1 cellular context compared by ENCODE assay signal in genomic region chrX:70433848-70434351, GRCh38.
A peak's percentile ranks its signal among the peaks of the same experiment; 100 is the strongest.
TF ChIP-seq lines count a peak whose summit lies in the region.

No MANE protein-coding gene starts in this region.

TF ChIP-seq in HepG2, 621 proteins besides CTCF, POLR2A, EP300 and RAD21 (continued from another document):
- TF ChIP-seq, protein P1, sequence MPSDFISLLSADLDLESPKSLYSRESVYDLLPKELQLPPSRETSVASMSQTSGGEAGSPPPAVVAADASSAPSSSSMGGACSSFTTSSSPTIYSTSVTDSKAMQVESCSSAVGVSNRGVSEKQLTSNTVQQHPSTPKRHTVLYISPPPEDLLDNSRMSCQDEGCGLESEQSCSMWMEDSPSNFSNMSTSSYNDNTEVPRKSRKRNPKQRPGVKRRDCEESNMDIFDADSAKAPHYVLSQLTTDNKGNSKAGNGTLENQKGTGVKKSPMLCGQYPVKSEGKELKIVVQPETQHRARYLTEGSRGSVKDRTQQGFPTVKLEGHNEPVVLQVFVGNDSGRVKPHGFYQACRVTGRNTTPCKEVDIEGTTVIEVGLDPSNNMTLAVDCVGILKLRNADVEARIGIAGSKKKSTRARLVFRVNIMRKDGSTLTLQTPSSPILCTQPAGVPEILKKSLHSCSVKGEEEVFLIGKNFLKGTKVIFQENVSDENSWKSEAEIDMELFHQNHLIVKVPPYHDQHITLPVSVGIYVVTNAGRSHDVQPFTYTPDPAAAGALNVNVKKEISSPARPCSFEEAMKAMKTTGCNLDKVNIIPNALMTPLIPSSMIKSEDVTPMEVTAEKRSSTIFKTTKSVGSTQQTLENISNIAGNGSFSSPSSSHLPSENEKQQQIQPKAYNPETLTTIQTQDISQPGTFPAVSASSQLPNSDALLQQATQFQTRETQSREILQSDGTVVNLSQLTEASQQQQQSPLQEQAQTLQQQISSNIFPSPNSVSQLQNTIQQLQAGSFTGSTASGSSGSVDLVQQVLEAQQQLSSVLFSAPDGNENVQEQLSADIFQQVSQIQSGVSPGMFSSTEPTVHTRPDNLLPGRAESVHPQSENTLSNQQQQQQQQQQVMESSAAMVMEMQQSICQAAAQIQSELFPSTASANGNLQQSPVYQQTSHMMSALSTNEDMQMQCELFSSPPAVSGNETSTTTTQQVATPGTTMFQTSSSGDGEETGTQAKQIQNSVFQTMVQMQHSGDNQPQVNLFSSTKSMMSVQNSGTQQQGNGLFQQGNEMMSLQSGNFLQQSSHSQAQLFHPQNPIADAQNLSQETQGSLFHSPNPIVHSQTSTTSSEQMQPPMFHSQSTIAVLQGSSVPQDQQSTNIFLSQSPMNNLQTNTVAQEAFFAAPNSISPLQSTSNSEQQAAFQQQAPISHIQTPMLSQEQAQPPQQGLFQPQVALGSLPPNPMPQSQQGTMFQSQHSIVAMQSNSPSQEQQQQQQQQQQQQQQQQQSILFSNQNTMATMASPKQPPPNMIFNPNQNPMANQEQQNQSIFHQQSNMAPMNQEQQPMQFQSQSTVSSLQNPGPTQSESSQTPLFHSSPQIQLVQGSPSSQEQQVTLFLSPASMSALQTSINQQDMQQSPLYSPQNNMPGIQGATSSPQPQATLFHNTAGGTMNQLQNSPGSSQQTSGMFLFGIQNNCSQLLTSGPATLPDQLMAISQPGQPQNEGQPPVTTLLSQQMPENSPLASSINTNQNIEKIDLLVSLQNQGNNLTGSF (CRISPR knock-in tag; IDR thresholded peaks at IDR 0.05) = no peak
- 0 out of 2 replicates have a peak, but pooled peaks have one; percentile 42 for TF ChIP-seq ZNF230 (CRISPR knock-in tag; IDR thresholded peaks at IDR 0.05)
- no peak for TF ChIP-seq LCORL (IDR thresholded peaks at IDR 0.05)
- 0 out of 2 replicates have a peak, but pooled peaks have one; percentile 61 for TF ChIP-seq LCORL (CRISPR knock-in tag; IDR thresholded peaks at IDR 0.05)
- 0 out of 2 replicates have a peak, but pooled peaks have one; percentile 43 for TF ChIP-seq ZNF777 (CRISPR knock-in tag; IDR thresholded peaks at IDR 0.05)
TF ChIP-seq in HepG2: peak in this region for 87.
